Comparison of ENCODE assay signal across 8 cellular contexts in the genomic region with DNA sequence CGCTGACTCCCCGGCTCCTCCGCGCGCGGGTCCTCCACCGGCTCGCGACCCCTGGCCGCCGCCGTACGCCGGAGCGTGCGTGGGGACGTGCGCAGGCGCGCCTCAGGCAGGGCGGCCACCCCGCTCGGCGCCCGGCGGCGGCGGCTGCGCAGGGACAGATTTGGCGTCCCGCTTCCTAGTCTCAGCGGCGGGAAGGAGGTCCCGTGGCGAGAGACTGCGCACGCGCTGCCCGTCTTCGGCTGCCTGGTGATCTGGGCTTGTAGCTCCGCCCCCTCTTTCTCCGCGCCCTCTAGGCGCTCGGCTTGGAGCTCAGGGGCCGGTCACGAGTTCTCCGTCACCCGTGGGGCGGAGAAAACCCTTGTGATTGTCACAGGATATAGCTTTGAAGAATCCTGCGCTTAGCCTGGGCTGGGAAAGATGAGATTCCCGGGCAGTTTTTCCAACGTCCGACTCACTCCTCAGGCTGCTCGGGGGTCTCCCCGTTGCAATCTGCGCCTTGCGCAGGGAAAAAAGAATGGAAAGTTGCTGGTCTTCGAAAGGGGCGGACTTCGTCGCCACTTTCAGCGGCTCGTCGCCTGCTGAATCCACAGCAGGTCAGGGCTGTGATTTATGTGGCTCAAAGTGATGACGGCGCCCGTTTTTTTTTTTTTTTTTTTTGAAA. TPM values are rescaled to one million over a fixed set of nuclear protein-coding genes. Genes with fewer than 3 reads are reported as not detected.
DNase-seq lines count a peak whose midpoint lies in the region; ATAC-seq, FAIRE-seq and TF ChIP-seq lines count a peak whose summit lies in the region.

A gene with protein sequence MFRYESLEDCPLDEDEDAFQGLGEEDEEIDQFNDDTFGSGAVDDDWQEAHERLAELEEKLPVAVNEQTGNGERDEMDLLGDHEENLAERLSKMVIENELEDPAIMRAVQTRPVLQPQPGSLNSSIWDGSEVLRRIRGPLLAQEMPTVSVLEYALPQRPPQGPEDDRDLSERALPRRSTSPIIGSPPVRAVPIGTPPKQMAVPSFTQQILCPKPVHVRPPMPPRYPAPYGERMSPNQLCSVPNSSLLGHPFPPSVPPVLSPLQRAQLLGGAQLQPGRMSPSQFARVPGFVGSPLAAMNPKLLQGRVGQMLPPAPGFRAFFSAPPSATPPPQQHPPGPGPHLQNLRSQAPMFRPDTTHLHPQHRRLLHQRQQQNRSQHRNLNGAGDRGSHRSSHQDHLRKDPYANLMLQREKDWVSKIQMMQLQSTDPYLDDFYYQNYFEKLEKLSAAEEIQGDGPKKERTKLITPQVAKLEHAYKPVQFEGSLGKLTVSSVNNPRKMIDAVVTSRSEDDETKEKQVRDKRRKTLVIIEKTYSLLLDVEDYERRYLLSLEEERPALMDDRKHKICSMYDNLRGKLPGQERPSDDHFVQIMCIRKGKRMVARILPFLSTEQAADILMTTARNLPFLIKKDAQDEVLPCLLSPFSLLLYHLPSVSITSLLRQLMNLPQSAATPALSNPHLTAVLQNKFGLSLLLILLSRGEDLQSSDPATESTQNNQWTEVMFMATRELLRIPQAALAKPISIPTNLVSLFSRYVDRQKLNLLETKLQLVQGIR (minus strand): TSS at position 88 of the 661 bp plus-strand sequence. CDS start 142 bp downstream, outside the sequence.

- H3K27ac ChIP-seq in rectal smooth muscle tissue (ENCODE audit: low read depth, low read length) (peak within 1 kb of the TSS; percentile 92), aorta (ENCODE audit: low read depth in 1 of 2, low read length in 2 of 2) (peak within 1 kb of the TSS; percentile 62 to 96)

- in situ Hi-C loops in astrocyte of the cerebellum (cut with HindIII; ENCODE audit: low sequenced_read_pairs): loop anchor here (5.0 kb wide), 1 partner anchor 117 kb away; no protein-coding TSS in a partner anchor

- H3K4me3 ChIP-seq in astrocyte of the cerebellum (ENCODE audit: low read depth, low read length): peak within 1 kb of the TSS; percentile 92
- H3K4me3 ChIP-seq in rectal smooth muscle tissue (ENCODE audit: low read length): peak within 1 kb of the TSS; percentile 75
- H3K4me3 ChIP-seq in aorta (ENCODE audit: low read length in 2 of 2): peak within 1 kb of the TSS; percentile 83 to 91

- H3K9me3 ChIP-seq in aorta (ENCODE audit: control insufficient read depth, low read length): no peaks in the 10 kb centered on the region

- WGBS in aorta, 2 donors: 0 to 1% methylated on average over 56 to 68 of the region's 68 CpGs

- H3K4me1 ChIP-seq in rectal smooth muscle tissue (ENCODE audit: control insufficient read depth, insufficient read depth, low read length): peaks cover 11% of the 10 kb centered on the region
- no peaks in the 10 kb centered on the region for H3K4me1 ChIP-seq in aorta (ENCODE audit: control insufficient read depth in 1 of 2, insufficient read depth in 2 of 2, low read length in 2 of 2)

- intact Hi-C loops in aorta (cut with DNase I): loop anchor here (1.0 to 10.0 kb wide), 5 partner anchors 53 to 136 kb away; a partner anchor contains a TSS

- H3K36me3 ChIP-seq in rectal smooth muscle tissue (ENCODE audit: control insufficient read depth, insufficient read depth, low read length) (peaks cover 2% of the 10 kb centered on the region), aorta (ENCODE audit: control insufficient read depth in 1 of 2, insufficient read depth in 2 of 2, low read length in 1 of 2) (no peaks in the 10 kb centered on the region)

- H3K27me3 ChIP-seq in rectal smooth muscle tissue (ENCODE audit: control insufficient read depth, insufficient read depth, low read length) (peaks cover 3% of the 10 kb centered on the region), aorta (ENCODE audit: control insufficient read depth in 1 of 2, insufficient read depth in 2 of 2, low read length in 1 of 2) (no peaks in the 10 kb centered on the region)

- peak within 1 kb of the TSS; percentile 58 for H3K9ac ChIP-seq in rectal smooth muscle tissue (ENCODE audit: low read length)

- FAIRE-seq in GM18507 (lab: Jason Lieb, UNC): peak; percentile 98

- no peak for TF ChIP-seq CTCF in astrocyte of the cerebellum (IDR thresholded peaks at IDR 0.05; ENCODE audit: low read depth, low read length, missing control alignments)

- ATAC-seq in HG02981 (IDR thresholded peaks at IDR 0.05; ENCODE audit: unreplicated experiment) (peak; percentile 92), aorta (ENCODE audit: low FRiP score) (peak; percentile 99)

- DNase-seq in GM18507 (ENCODE audit: extremely low spot score, insufficient read length, low read depth) (peak; percentile 99), NCI-H2029 treated with DMSO at 0.1 percent for 48 hours (lab: John Stamatoyannopoulos, UW) (peak; percentile 85), T-helper 9 cell (peak; percentile 98), astrocyte of the cerebellum (ENCODE audit: low read depth) (peak; percentile 96), hepatic stellate cell (ENCODE audit: low spot score) (peak; percentile 97), aorta (peak; percentile 100)

RNA-seq across cellular contexts. Expression of the gene that starts here (rescaled TPM):
- 10 to 100 TPM; 23.7 to 29.6 TPM for total RNA-seq in aorta
- 1 to 10 TPM; 8.2 to 9.6 TPM for polyA plus RNA-seq in aorta

Comparison
In these comparisons a context has a peak if more than half of its experiments do, and no peak if none do; other contexts are left out.
1. Peak in every context shown above with its lines: DNase-seq, ATAC-seq, H3K4me3 ChIP-seq and H3K27ac ChIP-seq.